Comparison of ENCODE assay signal across 32 cellular contexts in genomic region chr9:96499257-96499656, GRCh38.
"Had no signal": no experiment of that assay in that cellular context is flagged by ENCODE, and none has a peak within 500 bp of the region (broad histone marks: within the 10 kb centered on the region; RNA-seq: fewer than 3 reads in every experiment).

No MANE protein-coding gene starts in this region.

- H3K27ac ChIP-seq: ascending aorta, brain microvascular endothelial cell, gastrocnemius medialis, left ventricle myocardium inferior, neutrophil, ovary, prostate gland, testis, transverse colon, WERI-Rb-1 had no signal

- H3K27me3 ChIP-seq: ascending aorta, brain microvascular endothelial cell, gastrocnemius medialis, neutrophil, ovary, testis, transverse colon had no signal

- H3K4me3 Mint-ChIP-seq: activated CD4-positive, alpha-beta memory T cell treated with anti-CD3 and anti-CD28 coated beads for 36 hours; activated CD4-positive, alpha-beta T cell treated with anti-CD3 and anti-CD28 coated beads, Interleukin-2, amount 10 ng/mL, durations not matched to agents 24 days and 14 days; activated naive CD4-positive, alpha-beta T cell treated with anti-CD3 and anti-CD28 coated beads for 36 hours; activated naive CD8-positive, alpha-beta T cell treated with anti-CD3 and anti-CD28 coated beads, Interleukin-2, amount 10 ng/mL, durations not matched to agents 7 days and 5 days; activated T-helper 1 cell treated with anti-CD3 and anti-CD28 coated beads, Interleukin-12 subunit alpha, Interleukin-12 subunit beta, Interleukin-2, Interleukin-4 antibody, amounts not matched to agents 30 ng/mL and 10 ng/mL and 1 ng/mL, durations not matched to agents 14 hours and 24 hours and 36 hours; dendritic cell treated with granulocyte-macrophage colony-stimulating factor and Interleukin-4, amounts not matched to agents 40 ng/mL and 50 ng/mL, for 4 days; natural killer cell treated with Interleukin-12 subunit alpha and Interleukin-12 subunit beta and Interleukin-15 and Interleukin-18, amount 100 ng/mL, for 72 hours; T-helper 1 cell treated with Interleukin-12 subunit alpha and Interleukin-12 subunit beta and Interleukin-4 antibody, amounts not matched to agents 30 μg/mL and 1 μg/mL, for 36 hours had no signal

- H3K4me1 Mint-ChIP-seq: activated CD4-positive, alpha-beta T cell treated with anti-CD3 and anti-CD28 coated beads, Interleukin-2, amount 10 ng/mL, durations not matched to agents 24 days and 14 days; activated naive CD8-positive, alpha-beta T cell treated with anti-CD3 and anti-CD28 coated beads, Interleukin-2, amount 10 ng/mL, durations not matched to agents 7 days and 5 days had no signal

- H3K27me3 Mint-ChIP-seq: activated CD4-positive, alpha-beta memory T cell treated with anti-CD3 and anti-CD28 coated beads for 36 hours; activated naive CD8-positive, alpha-beta T cell treated with anti-CD3 and anti-CD28 coated beads, Interleukin-2, amount 10 ng/mL, durations not matched to agents 7 days and 5 days had no signal

- DNase-seq: activated CD4-positive, alpha-beta memory T cell treated with anti-CD3 and anti-CD28 coated beads for 36 hours; activated CD4-positive, alpha-beta T cell treated with anti-CD3 and anti-CD28 coated beads, Interleukin-2, amount 10 ng/mL, durations not matched to agents 24 days and 14 days; activated CD4-positive, CD25-positive, alpha-beta regulatory T cell treated with anti-CD3 and anti-CD28 coated beads, Interleukin-2, amount 50 U/mL, for 72 hours; activated CD8-positive, alpha-beta memory T cell treated with anti-CD3 and anti-CD28 coated beads, Interleukin-2, amount 50 U/mL, for 4 hours; activated effector memory CD4-positive, alpha-beta T cell treated with anti-CD3 and anti-CD28 coated beads, Interleukin-2, amount 50 U/mL, for 16 hours; activated naive CD4-positive, alpha-beta T cell treated with anti-CD3 and anti-CD28 coated beads for 36 hours; activated naive CD8-positive, alpha-beta T cell treated with anti-CD3 and anti-CD28 coated beads, Interleukin-2, amount 10 ng/mL, durations not matched to agents 7 days and 5 days; activated T-cell treated with anti-CD3 and anti-CD28 coated beads, Interleukin-2, amount 50 U/mL, for 1 hour; brain microvascular endothelial cell; central memory CD4-positive, alpha-beta T cell; effector memory CD4-positive, alpha-beta T cell; erythroblast; gastrocnemius medialis; glutamatergic neuron; left ventricle myocardium inferior; mucosa of descending colon; ovary; stimulated activated CD4-positive, alpha-beta T cell treated with anti-CD3 and anti-CD28 coated beads, Interleukin-1b, Interleukin-23, amount 100 ng/mL, for 48 hours; stimulated activated naive CD4-positive, alpha-beta T cell; SW 1271; T1000; testis; transverse colon; WERI-Rb-1 had no signal

- H3K9me3 Mint-ChIP-seq: activated CD4-positive, alpha-beta memory T cell treated with anti-CD3 and anti-CD28 coated beads for 36 hours; activated CD4-positive, alpha-beta T cell treated with anti-CD3 and anti-CD28 coated beads, Interleukin-2, amount 10 ng/mL, durations not matched to agents 24 days and 14 days; activated naive CD4-positive, alpha-beta T cell treated with anti-CD3 and anti-CD28 coated beads for 36 hours; activated naive CD8-positive, alpha-beta T cell treated with anti-CD3 and anti-CD28 coated beads, Interleukin-2, amount 10 ng/mL, durations not matched to agents 7 days and 5 days; activated T-helper 1 cell treated with anti-CD3 and anti-CD28 coated beads, Interleukin-12 subunit alpha, Interleukin-12 subunit beta, Interleukin-2, Interleukin-4 antibody, amounts not matched to agents 30 ng/mL and 10 ng/mL and 1 ng/mL, durations not matched to agents 14 hours and 24 hours and 36 hours; dendritic cell treated with granulocyte-macrophage colony-stimulating factor and Interleukin-4, amounts not matched to agents 40 ng/mL and 50 ng/mL, for 4 days; natural killer cell treated with Interleukin-12 subunit alpha and Interleukin-12 subunit beta and Interleukin-15 and Interleukin-18, amount 100 ng/mL, for 72 hours; T-helper 1 cell treated with Interleukin-12 subunit alpha and Interleukin-12 subunit beta and Interleukin-4 antibody, amounts not matched to agents 30 μg/mL and 1 μg/mL, for 36 hours had no signal

- H3K27ac Mint-ChIP-seq: activated CD4-positive, alpha-beta memory T cell treated with anti-CD3 and anti-CD28 coated beads for 36 hours; activated CD4-positive, alpha-beta T cell treated with anti-CD3 and anti-CD28 coated beads, Interleukin-2, amount 10 ng/mL, durations not matched to agents 24 days and 14 days; activated naive CD4-positive, alpha-beta T cell treated with anti-CD3 and anti-CD28 coated beads for 36 hours; activated naive CD8-positive, alpha-beta T cell treated with anti-CD3 and anti-CD28 coated beads, Interleukin-2, amount 10 ng/mL, durations not matched to agents 7 days and 5 days; activated T-helper 1 cell treated with anti-CD3 and anti-CD28 coated beads, Interleukin-12 subunit alpha, Interleukin-12 subunit beta, Interleukin-2, Interleukin-4 antibody, amounts not matched to agents 30 ng/mL and 10 ng/mL and 1 ng/mL, durations not matched to agents 14 hours and 24 hours and 36 hours; dendritic cell treated with granulocyte-macrophage colony-stimulating factor and Interleukin-4, amounts not matched to agents 40 ng/mL and 50 ng/mL, for 4 days; natural killer cell treated with Interleukin-12 subunit alpha and Interleukin-12 subunit beta and Interleukin-15 and Interleukin-18, amount 100 ng/mL, for 72 hours; T-helper 1 cell treated with Interleukin-12 subunit alpha and Interleukin-12 subunit beta and Interleukin-4 antibody, amounts not matched to agents 30 μg/mL and 1 μg/mL, for 36 hours had no signal

- ATAC-seq: gastrocnemius medialis, mucosa of descending colon had no signal

- H3K36me3 Mint-ChIP-seq: activated CD4-positive, alpha-beta memory T cell treated with anti-CD3 and anti-CD28 coated beads for 36 hours; activated naive CD8-positive, alpha-beta T cell treated with anti-CD3 and anti-CD28 coated beads, Interleukin-2, amount 10 ng/mL, durations not matched to agents 7 days and 5 days; natural killer cell treated with Interleukin-12 subunit alpha and Interleukin-12 subunit beta and Interleukin-15 and Interleukin-18, amount 100 ng/mL, for 72 hours had no signal

- H3K9me3 ChIP-seq: ascending aorta, gastrocnemius medialis, left ventricle myocardium inferior, mucosa of descending colon, neutrophil, ovary, prostate gland, testis, transverse colon had no signal

- H3K4me1 ChIP-seq: gastrocnemius medialis, prostate gland, transverse colon had no signal

- H3K4me3 ChIP-seq: ascending aorta, gastrocnemius medialis, left ventricle myocardium inferior, mucosa of descending colon, ovary, prostate gland, smooth muscle cell, testis, transverse colon had no signal

- H3K36me3 ChIP-seq: brain microvascular endothelial cell, gastrocnemius medialis, ovary, prostate gland, transverse colon, WERI-Rb-1 had no signal
